ENCODE assay signal across 13 cellular contexts in the genomic region with DNA sequence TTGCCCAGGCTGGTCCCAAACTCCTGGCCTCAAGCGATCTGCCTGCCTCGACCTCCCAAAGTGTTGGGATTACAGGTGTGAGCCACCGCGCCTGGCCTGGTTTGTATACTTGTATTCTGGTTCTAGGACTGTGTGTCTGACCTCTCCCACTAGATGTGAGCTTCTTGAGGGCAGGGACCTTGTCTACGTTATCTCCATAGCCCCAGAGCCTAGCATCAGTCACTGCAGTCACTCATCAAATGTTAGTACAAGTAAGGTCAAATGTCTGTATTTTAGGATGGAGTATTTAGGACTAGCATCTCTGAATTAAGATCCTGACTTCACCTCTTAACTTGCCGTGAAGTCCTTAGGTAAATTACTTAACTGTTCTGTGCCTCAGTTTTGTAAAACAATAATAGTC. TPM values are rescaled to one million over a fixed set of nuclear protein-coding genes. Genes with fewer than 3 reads are reported as not detected.
A peak's percentile ranks its signal among the peaks of the same experiment; 100 is the strongest.
DNase-seq lines count a peak whose midpoint lies in the region; ATAC-seq and TF ChIP-seq lines count a peak whose summit lies in the region.
"Had no signal": no experiment of that assay in that cellular context is flagged by ENCODE, and none has a peak within 500 bp of the region (broad histone marks: within the 10 kb centered on the region; RNA-seq: fewer than 3 reads in every experiment).

No MANE protein-coding gene starts in this region.

- H3K9me3 ChIP-seq in effector memory CD4-positive, alpha-beta T cell (ENCODE audit: control insufficient read depth, low read length) = no peaks in the 10 kb centered on the region
- H3K9me3 ChIP-seq: ovary had no signal

- no peak for DNase-seq in activated CD4-positive, alpha-beta T cell treated with anti-CD3 and anti-CD28 coated beads, Interleukin-2, amount 10 ng/mL, durations not matched to agents 24 days and 14 days
- no peak for DNase-seq in activated CD4-positive, alpha-beta T cell treated with anti-CD3 and anti-CD28 coated beads for 48 hours
- DNase-seq in NB4 (ENCODE audit: low read depth) = peak; percentile 50
- no peak for DNase-seq in effector memory CD4-positive, alpha-beta T cell
- no peak for DNase-seq in stimulated activated naive B cell treated with anti-CD40 and anti-IgM and Interleukin-4, amounts not matched to agents 10 μg/mL and 1 μg/mL and 100 μg/mL, for 72 hours
- DNase-seq: activated gamma-delta T cell treated with Interleukin-2 at 50 U/mL for 16 hours; EL; foreskin fibroblast; ovary; stimulated activated CD4-positive, alpha-beta T cell treated with anti-CD3 and anti-CD28 coated beads, Interleukin-4, amount 100 ng/mL, for 4 hours had no signal

- intact Hi-C loops in activated CD4-positive, alpha-beta T cell treated with anti-CD3 and anti-CD28 coated beads, Interleukin-2, amount 10 ng/mL, durations not matched to agents 24 days and 14 days (cut with micrococcal nuclease) = loop anchor here (10.0 kb wide), 1 partner anchor 281 kb away; a partner anchor contains a TSS

- H3K27me3 Mint-ChIP-seq in activated CD4-positive, alpha-beta T cell treated with anti-CD3 and anti-CD28 coated beads, Interleukin-2, amount 10 ng/mL, durations not matched to agents 24 days and 14 days = no peaks in the 10 kb centered on the region
- no peaks in the 10 kb centered on the region for H3K27me3 Mint-ChIP-seq in stimulated activated naive B cell treated with anti-CD40 and anti-IgM and Interleukin-4, amounts not matched to agents 10 μg/mL and 1 μg/mL and 100 μg/mL, for 72 hours

- no peak for TF ChIP-seq CTCF in NB4 (IDR thresholded peaks at IDR 0.05; ENCODE audit: low read depth, low read length)

- no peak for TF ChIP-seq POLR2A in NB4 (IDR thresholded peaks at IDR 0.05; ENCODE audit: extremely low read depth, insufficient read length)

- peak overlapping the region; percentile 60 for H3K27ac ChIP-seq in effector memory CD4-positive, alpha-beta T cell (ENCODE audit: insufficient read depth, low read length, poor library complexity, severe bottlenecking)
- H3K27ac ChIP-seq: ovary had no signal

- peaks cover 29% of the 10 kb centered on the region for H3K4me1 ChIP-seq in effector memory CD4-positive, alpha-beta T cell (ENCODE audit: control insufficient read depth, insufficient read depth, low read length, poor library complexity, severe bottlenecking)

- peak overlapping the region; percentile 76 for H3K27ac Mint-ChIP-seq in activated CD4-positive, alpha-beta T cell treated with anti-CD3 and anti-CD28 coated beads, Interleukin-2, amount 10 ng/mL, durations not matched to agents 24 days and 14 days
- H3K27ac Mint-ChIP-seq in stimulated activated naive B cell treated with anti-CD40 and anti-IgM and Interleukin-4, amounts not matched to agents 10 μg/mL and 1 μg/mL and 100 μg/mL, for 72 hours = peak overlapping the region; percentile 73

- no peak for ATAC-seq in stimulated activated naive B cell treated with anti-CD40 and anti-IgM and Interleukin-4, amounts not matched to agents 10 μg/mL and 1 μg/mL and 100 μg/mL, for 72 hours (replicated peaks)
- ATAC-seq in HG03039 (IDR thresholded peaks at IDR 0.05; ENCODE audit: unreplicated experiment) = no peak
- no peak for ATAC-seq in GM21390 (IDR thresholded peaks at IDR 0.05; ENCODE audit: unreplicated experiment)
- no peak for ATAC-seq in HG02798 (IDR thresholded peaks at IDR 0.05; ENCODE audit: poor library complexity, unreplicated experiment)

- H3K4me1 Mint-ChIP-seq in activated CD4-positive, alpha-beta T cell treated with anti-CD3 and anti-CD28 coated beads, Interleukin-2, amount 10 ng/mL, durations not matched to agents 24 days and 14 days = peaks cover 41% of the 10 kb centered on the region
- peaks cover 29 to 58% of the 10 kb centered on the region in 2 donors for H3K4me1 Mint-ChIP-seq in stimulated activated naive B cell treated with anti-CD40 and anti-IgM and Interleukin-4, amounts not matched to agents 10 μg/mL and 1 μg/mL and 100 μg/mL, for 72 hours

- no peaks in the 10 kb centered on the region for H3K27me3 ChIP-seq in effector memory CD4-positive, alpha-beta T cell (replicated peaks; ENCODE audit: control insufficient read depth, insufficient read depth, low read length, poor library complexity, severe bottlenecking)
- H3K27me3 ChIP-seq: ovary had no signal

- peak overlapping the region; percentile 85 for H3K4me3 ChIP-seq in NB4 (ENCODE audit: low read depth, low read length)
- peak overlapping the region; percentile 22 for H3K4me3 ChIP-seq in effector memory CD4-positive, alpha-beta T cell (ENCODE audit: insufficient read depth, low read depth, low read length, poor library complexity, severe bottlenecking)
- H3K4me3 ChIP-seq: ovary had no signal

- peaks cover 49% of the 10 kb centered on the region for H3K36me3 Mint-ChIP-seq in activated CD4-positive, alpha-beta T cell treated with anti-CD3 and anti-CD28 coated beads, Interleukin-2, amount 10 ng/mL, durations not matched to agents 24 days and 14 days (ENCODE audit: low read depth)
- peaks cover 39 to 46% of the 10 kb centered on the region in 2 donors for H3K36me3 Mint-ChIP-seq in stimulated activated naive B cell treated with anti-CD40 and anti-IgM and Interleukin-4, amounts not matched to agents 10 μg/mL and 1 μg/mL and 100 μg/mL, for 72 hours

- H3K9me3 Mint-ChIP-seq in activated CD4-positive, alpha-beta T cell treated with anti-CD3 and anti-CD28 coated beads, Interleukin-2, amount 10 ng/mL, durations not matched to agents 24 days and 14 days = no peaks in the 10 kb centered on the region
- no peaks in the 10 kb centered on the region for H3K9me3 Mint-ChIP-seq in stimulated activated naive B cell treated with anti-CD40 and anti-IgM and Interleukin-4, amounts not matched to agents 10 μg/mL and 1 μg/mL and 100 μg/mL, for 72 hours

- H3K4me3 Mint-ChIP-seq in activated CD4-positive, alpha-beta T cell treated with anti-CD3 and anti-CD28 coated beads, Interleukin-2, amount 10 ng/mL, durations not matched to agents 24 days and 14 days = peak overlapping the region; percentile 99
- H3K4me3 Mint-ChIP-seq in stimulated activated naive B cell treated with anti-CD40 and anti-IgM and Interleukin-4, amounts not matched to agents 10 μg/mL and 1 μg/mL and 100 μg/mL, for 72 hours = peak overlapping the region; percentile 75 to 91

- peaks cover 4% of the 10 kb centered on the region for H3K36me3 ChIP-seq in effector memory CD4-positive, alpha-beta T cell (ENCODE audit: control insufficient read depth, insufficient read depth, low read length)
- H3K36me3 ChIP-seq: ovary had no signal

RNA-seq across cellular contexts. Expression of a gene that starts 2.9 kb away (rescaled TPM):
- 17.2 TPM in 2 replicates for total RNA-seq in activated CD4-positive, alpha-beta T cell treated with anti-CD3 and anti-CD28 coated beads, Interleukin-2, amount 10 ng/mL, durations not matched to agents 24 days and 14 days

RNA-seq across cellular contexts. Expression of a gene that starts 24.3 kb away (rescaled TPM):
- 30.6 and 33.4 TPM in 2 replicates for total RNA-seq in activated CD4-positive, alpha-beta T cell treated with anti-CD3 and anti-CD28 coated beads, Interleukin-2, amount 10 ng/mL, durations not matched to agents 24 days and 14 days

RNA-seq across cellular contexts. Expression of a gene that starts 49.7 kb away (rescaled TPM):
- 63.7 and 67.3 TPM in 2 replicates for total RNA-seq in activated CD4-positive, alpha-beta T cell treated with anti-CD3 and anti-CD28 coated beads, Interleukin-2, amount 10 ng/mL, durations not matched to agents 24 days and 14 days
